18 cellular contexts compared by ENCODE assay signal in the genomic region with DNA sequence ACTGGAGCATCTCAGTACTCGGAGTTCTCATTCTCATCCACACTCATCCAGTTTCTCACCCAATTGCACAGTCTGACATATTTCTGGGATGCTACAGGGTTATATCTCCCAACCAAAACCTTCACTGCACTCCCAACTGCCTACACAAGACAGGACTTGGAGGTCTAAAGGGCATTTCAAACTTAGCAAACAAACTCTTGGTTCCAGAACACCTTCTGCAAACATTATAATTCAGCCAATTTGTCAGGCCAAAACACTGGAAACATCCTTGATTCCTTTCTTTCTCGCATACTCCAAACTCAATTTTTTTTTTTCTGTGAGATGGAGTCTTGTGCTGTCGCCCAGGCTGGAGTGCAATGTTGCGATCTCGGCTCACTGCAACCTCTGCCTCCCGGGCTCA. TPM values are rescaled to one million over a fixed set of nuclear protein-coding genes. Genes with fewer than 3 reads are reported as not detected.
DNase-seq lines count a peak whose midpoint lies in the region; ATAC-seq and TF ChIP-seq lines count a peak whose summit lies in the region.
"Had no signal": no experiment of that assay in that cellular context is flagged by ENCODE, and none has a peak within 500 bp of the region (broad histone marks: within the 10 kb centered on the region; RNA-seq: fewer than 3 reads in every experiment).

No MANE protein-coding gene starts in this region.

- POLR2A ChIA-PET in activated CD4-positive, alpha-beta memory T cell treated with anti-CD3 and anti-CD28 coated beads for 36 hours (lab: Charles Lee) = interaction anchor here (1.9 to 10.7 kb wide), 3 partner anchors 12 to 70 kb away, joined by 7 to 288 read pairs (median 19); no protein-coding TSS in a partner anchor

- no peaks in the 10 kb centered on the region for H4K20me1 ChIP-seq in BLaER1 treated with 17β-estradiol and CSF1 and Interleukin-3, amounts not matched to agents 10 nM and 100 nM

- H3K4me1 ChIP-seq in BLaER1 treated with 17β-estradiol and CSF1 and Interleukin-3, amounts not matched to agents 10 nM and 100 nM = peaks cover 83 to 100% (median 98%) of the 10 kb centered on the region in 10 experiments

- no peaks in the 10 kb centered on the region for H3K27me3 Mint-ChIP-seq in activated CD4-positive, alpha-beta memory T cell treated with anti-CD3 and anti-CD28 coated beads for 36 hours
- no peaks in the 10 kb centered on the region for H3K27me3 Mint-ChIP-seq in memory B cell

- no peak overlapping the region for H3K9ac ChIP-seq in BLaER1 treated with 17β-estradiol and CSF1 and Interleukin-3, amounts not matched to agents 10 nM and 100 nM

- H3K36me3 Mint-ChIP-seq in activated CD4-positive, alpha-beta memory T cell treated with anti-CD3 and anti-CD28 coated beads for 36 hours = peaks cover 90% of the 10 kb centered on the region
- H3K36me3 Mint-ChIP-seq in memory B cell = peaks cover 10% of the 10 kb centered on the region

- no peaks in the 10 kb centered on the region for H3K27me3 ChIP-seq in BLaER1 treated with 17β-estradiol and CSF1 and Interleukin-3, amounts not matched to agents 10 nM and 100 nM
- H3K27me3 ChIP-seq: brain microvascular endothelial cell had no signal

- H3K9me3 ChIP-seq in BLaER1 treated with 17β-estradiol and CSF1 and Interleukin-3, amounts not matched to agents 10 nM and 100 nM (replicated peaks in 1 of 11) = no peaks in the 10 kb centered on the region

- DNase-seq in GM12864 (ENCODE audit: low read depth) (no peak), memory B cell (ENCODE audit: low spot score in 2 of 2) (no peak), DMS 273 (lab: John Stamatoyannopoulos, UW; ENCODE audit: unreplicated experiment) (no peak), NCI-H1105 treated with DMSO at 0.1 percent for 48 hours (lab: John Stamatoyannopoulos, UW) (no peak), mucosa of gallbladder (ENCODE audit: low spot score) (no peak)
- no peak for DNase-seq in activated CD4-positive, alpha-beta memory T cell treated with anti-CD3 and anti-CD28 coated beads for 36 hours
- DNase-seq: brain microvascular endothelial cell; effector CD8-positive, alpha-beta T cell; GDM1; HFFc6; NCI-H1048; NCI-H2227 treated with DMSO at 0.1 percent for 48 hours; stimulated activated CD4-positive, alpha-beta T cell treated with anti-CD3 and anti-CD28 coated beads, Interleukin-2, amount 100 ng/mL, for 48 hours; stimulated activated naive CD4-positive, alpha-beta T cell treated with Interleukin-2 at 50 U/mL for 16 hours had no signal

- H3K36me3 ChIP-seq in BLaER1 treated with 17β-estradiol and CSF1 and Interleukin-3, amounts not matched to agents 10 nM and 100 nM = peaks cover 7 to 83% (median 33%) of the 10 kb centered on the region in 11 experiments; a peak in 21 of 22 replicates
- H3K36me3 ChIP-seq: brain microvascular endothelial cell had no signal

- H3K27ac Mint-ChIP-seq in activated CD4-positive, alpha-beta memory T cell treated with anti-CD3 and anti-CD28 coated beads for 36 hours = peak overlapping the region; percentile 92
- H3K27ac Mint-ChIP-seq in memory B cell = peak overlapping the region; percentile 81
- H3K27ac Mint-ChIP-seq: HFFc6 had no signal

- H3K4me3 ChIP-seq in BLaER1 treated with 17β-estradiol and CSF1 and Interleukin-3, amounts not matched to agents 10 nM and 100 nM = no peak overlapping the region
- peak overlapping the region; percentile 12; the same call in 1 of the 2 replicates for H3K4me3 ChIP-seq in GM12864 (ENCODE audit: low read depth, low read length)

- H3K4me2 ChIP-seq in BLaER1 treated with 17β-estradiol and CSF1 and Interleukin-3, amounts not matched to agents 10 nM and 100 nM = peak overlapping the region; percentile 67 to 97 (median 88); a peak in 21 of 22 replicates

- TF ChIP-seq CTCF in GM12864 (IDR thresholded peaks at IDR 0.05; ENCODE audit: low read depth, low read length, missing control alignments) = no peak

- H3K27ac ChIP-seq in BLaER1 treated with 17β-estradiol and CSF1 and Interleukin-3, amounts not matched to agents 10 nM and 100 nM = peak overlapping the region in 4 of 11 experiments; percentile 12 to 54 (median 43); a peak in 5 of 22 replicates
- H3K27ac ChIP-seq: brain microvascular endothelial cell had no signal

- no peaks in the 10 kb centered on the region for H3K9me3 Mint-ChIP-seq in activated CD4-positive, alpha-beta memory T cell treated with anti-CD3 and anti-CD28 coated beads for 36 hours
- no peaks in the 10 kb centered on the region for H3K9me3 Mint-ChIP-seq in memory B cell
- H3K9me3 Mint-ChIP-seq: HFFc6 had no signal

- intact Hi-C loops in activated CD4-positive, alpha-beta memory T cell treated with anti-CD3 and anti-CD28 coated beads for 36 hours (cut with micrococcal nuclease) = loop anchor here (1.0 to 2.0 kb wide), 4 partner anchors 8 to 44 kb away; a partner anchor contains a TSS

- peaks cover 76% of the 10 kb centered on the region for H3K4me1 Mint-ChIP-seq in activated CD4-positive, alpha-beta memory T cell treated with anti-CD3 and anti-CD28 coated beads for 36 hours (ENCODE audit: low read depth)
- peaks cover 50% of the 10 kb centered on the region for H3K4me1 Mint-ChIP-seq in memory B cell

- ATAC-seq in memory B cell (ENCODE audit: low read depth) (no peak), GM19463 (IDR thresholded peaks at IDR 0.05; ENCODE audit: unreplicated experiment) (no peak)

- CTCF ChIA-PET in activated CD4-positive, alpha-beta memory T cell treated with anti-CD3 and anti-CD28 coated beads for 36 hours (lab: Charles Lee) = interaction anchor here (1.9 to 2.2 kb wide), 2 partner anchors 36 to 42 kb away, joined by 6 to 12 read pairs; no protein-coding TSS in a partner anchor

- peak overlapping the region; percentile 76 for H3K4me3 Mint-ChIP-seq in activated CD4-positive, alpha-beta memory T cell treated with anti-CD3 and anti-CD28 coated beads for 36 hours
- H3K4me3 Mint-ChIP-seq in memory B cell = no peak overlapping the region

RNA-seq across cellular contexts. Expression of a gene that starts 7.9 kb away (rescaled TPM):
- 100 to 1,000 TPM; 166 TPM for total RNA-seq in activated CD4-positive, alpha-beta memory T cell treated with anti-CD3 and anti-CD28 coated beads for 36 hours
- total RNA-seq in mucosa of gallbladder = 2.8 TPM
- total RNA-seq: HFFc6, HT-29, renal cortical epithelial cell had no signal

RNA-seq across cellular contexts. Expression of a gene that starts 59.6 kb away (rescaled TPM):
- 10 to 100 TPM; 18.6 to 20.2 TPM for total RNA-seq in activated CD4-positive, alpha-beta memory T cell treated with anti-CD3 and anti-CD28 coated beads for 36 hours
- 11.9 TPM for total RNA-seq in mucosa of gallbladder
- total RNA-seq: HFFc6, HT-29, renal cortical epithelial cell had no signal

Comparison
In these comparisons a context has a peak if more than half of its experiments do, and no peak if none do; other contexts are left out.
1. RNA of a gene that starts 7.9 kb away (total RNA-seq): 166 TPM in activated CD4-positive, alpha-beta memory T cell treated with anti-CD3 and anti-CD28 coated beads for 36 hours; 2.8 TPM in mucosa of gallbladder (single experiment); every median in the first group is over 10 times any median in the second.